Comparison of ENCODE assay signal across 22 cellular contexts in the genomic region with DNA sequence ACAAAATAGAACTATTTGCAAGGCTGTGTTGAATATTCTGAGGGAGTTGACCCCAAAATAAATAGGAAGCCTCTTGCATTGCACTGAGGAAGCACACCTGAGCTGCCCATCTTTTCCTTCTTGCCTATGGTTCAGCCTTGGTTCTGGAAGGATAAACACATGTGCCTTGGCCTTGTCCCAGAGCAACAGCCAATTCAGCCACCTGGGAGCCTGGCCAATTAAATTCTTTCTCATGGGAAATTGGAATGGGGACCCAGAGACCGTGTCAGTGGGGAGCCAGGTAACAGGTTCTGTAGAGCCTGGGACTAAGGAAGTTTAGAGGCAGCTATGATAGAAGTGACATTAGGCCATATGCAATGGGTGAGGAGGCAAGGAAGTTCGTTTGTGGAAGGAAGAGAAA.
"Had no signal": no experiment of that assay in that cellular context is flagged by ENCODE, and none has a peak within 500 bp of the region (broad histone marks: within the 10 kb centered on the region; RNA-seq: fewer than 3 reads in every experiment).

No MANE protein-coding gene starts in this region.

- H3K4me3 Mint-ChIP-seq: activated CD4-positive, alpha-beta memory T cell treated with anti-CD3 and anti-CD28 coated beads, Interleukin-2, amount 10 ng/mL, durations not matched to agents 7 days and 5 days; activated CD4-positive, alpha-beta T cell treated with anti-CD3 and anti-CD28 coated beads, Interleukin-2, amount 10 ng/mL, durations not matched to agents 7 days and 5 days; activated naive CD8-positive, alpha-beta T cell; activated T-cell treated with anti-CD3 and anti-CD28 coated beads, Interleukin-2, amount 50 U/mL, for 4 hours; activated T-helper 17 cell treated with anti-CD3 and anti-CD28 coated beads, Interleukin-2, amount 50 U/mL, for 72 hours; dendritic cell treated with granulocyte-macrophage colony-stimulating factor and Interleukin-4, amounts not matched to agents 40 ng/mL and 50 ng/mL, for 4 days; WTC11 had no signal

- H3K27me3 Mint-ChIP-seq: activated CD4-positive, alpha-beta T cell treated with anti-CD3 and anti-CD28 coated beads, Interleukin-2, amount 10 ng/mL, durations not matched to agents 7 days and 5 days; activated naive CD8-positive, alpha-beta T cell had no signal

- ATAC-seq: activated T-cell treated with anti-CD3 and anti-CD28 coated beads, Interleukin-2, amount 50 U/mL, for 4 hours; activated T-helper 17 cell treated with anti-CD3 and anti-CD28 coated beads, Interleukin-2, amount 50 U/mL, for 72 hours; esophagus mucosa; WTC11 had no signal

- H3K27me3 ChIP-seq: brain microvascular endothelial cell had no signal

- H3K27ac Mint-ChIP-seq: activated CD4-positive, alpha-beta memory T cell treated with anti-CD3 and anti-CD28 coated beads, Interleukin-2, amount 10 ng/mL, durations not matched to agents 7 days and 5 days; activated CD4-positive, alpha-beta T cell treated with anti-CD3 and anti-CD28 coated beads, Interleukin-2, amount 10 ng/mL, durations not matched to agents 7 days and 5 days; activated naive CD8-positive, alpha-beta T cell; activated T-helper 17 cell treated with anti-CD3 and anti-CD28 coated beads, Interleukin-2, amount 50 U/mL, for 72 hours; dendritic cell treated with granulocyte-macrophage colony-stimulating factor and Interleukin-4, amounts not matched to agents 40 ng/mL and 50 ng/mL, for 4 days; WTC11 had no signal

- H3K9me3 Mint-ChIP-seq: activated CD4-positive, alpha-beta memory T cell treated with anti-CD3 and anti-CD28 coated beads, Interleukin-2, amount 10 ng/mL, durations not matched to agents 7 days and 5 days; activated CD4-positive, alpha-beta T cell treated with anti-CD3 and anti-CD28 coated beads, Interleukin-2, amount 10 ng/mL, durations not matched to agents 7 days and 5 days; activated T-cell treated with anti-CD3 and anti-CD28 coated beads, Interleukin-2, amount 50 U/mL, for 4 hours; activated T-helper 17 cell treated with anti-CD3 and anti-CD28 coated beads, Interleukin-2, amount 50 U/mL, for 72 hours; dendritic cell treated with granulocyte-macrophage colony-stimulating factor and Interleukin-4, amounts not matched to agents 40 ng/mL and 50 ng/mL, for 4 days; WTC11 had no signal

- H3K36me3 Mint-ChIP-seq: WTC11 had no signal

- H3K27ac ChIP-seq: brain microvascular endothelial cell had no signal

- DNase-seq: activated CD4-positive, alpha-beta memory T cell treated with anti-CD3 and anti-CD28 coated beads, Interleukin-2, amount 10 ng/mL, durations not matched to agents 7 days and 5 days; activated CD4-positive, alpha-beta T cell treated with anti-CD3 and anti-CD28 coated beads for 1 hour; activated CD4-positive, alpha-beta T cell treated with anti-CD3 and anti-CD28 coated beads for 4 hours; activated CD4-positive, alpha-beta T cell treated with anti-CD3 and anti-CD28 coated beads, Interleukin-2, amount 10 ng/mL, durations not matched to agents 7 days and 5 days; activated CD4-positive, alpha-beta T cell treated with anti-CD3 and anti-CD28 coated beads, Interleukin-2, amount 50 U/mL, for 4 hours; activated CD8-positive, alpha-beta memory T cell treated with anti-CD3 and anti-CD28 coated beads for 24 hours; activated effector memory CD4-positive, alpha-beta T cell treated with Interleukin-2 at 50 U/mL for 16 hours; activated gamma-delta T cell treated with Interleukin-2 at 50 U/mL for 16 hours; activated naive CD4-positive, alpha-beta T cell treated with anti-CD3 and anti-CD28 coated beads, Interleukin-2, amount 50 U/mL, for 16 hours; activated naive CD4-positive, alpha-beta T cell treated with Interleukin-2 at 50 U/mL for 16 hours; activated T-cell treated with anti-CD3 and anti-CD28 coated beads, Interleukin-2, amount 50 U/mL, for 4 hours; amniotic stem cell; brain microvascular endothelial cell; effector CD8-positive, alpha-beta T cell; foreskin fibroblast; T-helper 1 cell; T-helper 2 cell had no signal

- H3K36me3 ChIP-seq: brain microvascular endothelial cell had no signal
